In the genomic region with DNA sequence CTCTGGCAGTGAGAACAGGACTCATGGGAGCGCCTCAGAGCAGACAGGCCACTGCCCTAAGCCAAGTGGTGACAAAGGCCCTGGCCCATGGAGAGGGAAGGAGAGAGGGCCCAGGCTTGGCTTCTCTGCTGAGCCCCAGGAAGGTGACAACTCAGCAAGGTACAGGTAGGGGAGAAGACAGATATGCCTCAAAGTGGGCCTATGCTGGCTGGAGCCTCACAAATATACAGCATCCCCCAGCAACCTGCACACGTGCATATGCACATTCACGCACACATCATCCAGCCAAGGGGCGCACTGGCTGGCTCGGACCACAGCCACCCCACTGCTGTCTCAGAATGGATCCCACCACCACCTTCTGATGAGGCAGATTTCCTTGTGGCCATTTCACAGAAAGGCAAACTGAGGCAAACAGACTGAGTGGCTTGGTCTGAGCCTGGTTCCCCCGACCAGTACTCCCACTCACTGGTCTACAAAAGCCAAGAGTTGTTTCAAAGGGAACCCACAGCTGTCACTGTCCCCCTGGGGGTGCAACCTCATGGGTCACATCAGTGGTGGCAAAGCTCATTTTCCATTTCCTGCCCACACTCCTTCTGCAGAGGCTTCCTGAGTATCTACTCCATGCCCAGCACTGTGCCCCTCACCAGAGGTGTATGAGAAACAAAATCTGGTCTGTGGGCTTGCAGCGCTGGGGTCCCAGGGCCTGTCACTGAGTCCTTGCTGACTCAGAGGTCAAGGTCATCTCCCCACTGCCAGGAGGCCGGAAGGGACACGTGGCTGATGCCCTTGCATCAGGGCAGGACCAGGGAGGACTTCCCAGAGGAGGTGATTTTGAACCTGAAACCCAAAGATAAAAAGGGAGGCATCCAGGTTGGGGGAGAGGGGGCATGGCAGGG, we compare ENCODE assay signal across 22 cellular contexts.
"Had no signal": no experiment of that assay in that cellular context is flagged by ENCODE, and none has a peak within 500 bp of the region (broad histone marks: within the 10 kb centered on the region; RNA-seq: fewer than 3 reads in every experiment).

No MANE protein-coding gene starts in this region.

- ATAC-seq: gastroesophageal sphincter, left colon had no signal

- H3K9ac ChIP-seq: neural progenitor cell, parathyroid adenoma, SK-N-SH had no signal

- FAIRE-seq: islet of Langerhans had no signal

- H3K9me3 ChIP-seq: breast epithelium, gastroesophageal sphincter, SK-N-SH had no signal

- H3K4me1 ChIP-seq: neural progenitor cell, parathyroid adenoma had no signal

- H3K27ac ChIP-seq: breast epithelium, dorsolateral prefrontal cortex, gastroesophageal sphincter, heart right ventricle, neural progenitor cell, parathyroid adenoma, VCaP had no signal

- H3K4me2 ChIP-seq: neural progenitor cell, SK-N-SH had no signal

- H3K36me3 ChIP-seq: breast epithelium, gastroesophageal sphincter, heart right ventricle, neural progenitor cell had no signal

- DNase-seq: activated CD4-positive, alpha-beta T cell treated with anti-CD3 and anti-CD28 coated beads, Interleukin-2, amount 50 U/mL, for 48 hours; activated effector memory CD4-positive, alpha-beta T cell treated with anti-CD3 and anti-CD28 coated beads, Interleukin-2, amount 50 U/mL, for 16 hours; activated T-cell treated with anti-CD3 and anti-CD28 coated beads, Interleukin-2, amount 50 U/mL, for 24 hours; aorta; endodermal cell; heart right ventricle; left colon; midbrain; retina; stimulated activated CD4-positive, alpha-beta T cell treated with anti-CD3 and anti-CD28 coated beads, Interleukin-2, amount 100 ng/mL, for 48 hours; stimulated activated naive CD4-positive, alpha-beta T cell treated with Interleukin-2 at 50 U/mL for 16 hours; T-helper 1 cell; T1000 had no signal

- H2AFZ ChIP-seq: neural progenitor cell, parathyroid adenoma had no signal

- H3K79me2 ChIP-seq: parathyroid adenoma had no signal

- H3K27me3 ChIP-seq: breast epithelium, heart right ventricle had no signal

- H3K4me3 ChIP-seq: breast epithelium, dorsolateral prefrontal cortex, gastroesophageal sphincter, heart right ventricle, lung, neural progenitor cell had no signal
